9 cellular contexts compared by ENCODE assay signal in the genomic region with DNA sequence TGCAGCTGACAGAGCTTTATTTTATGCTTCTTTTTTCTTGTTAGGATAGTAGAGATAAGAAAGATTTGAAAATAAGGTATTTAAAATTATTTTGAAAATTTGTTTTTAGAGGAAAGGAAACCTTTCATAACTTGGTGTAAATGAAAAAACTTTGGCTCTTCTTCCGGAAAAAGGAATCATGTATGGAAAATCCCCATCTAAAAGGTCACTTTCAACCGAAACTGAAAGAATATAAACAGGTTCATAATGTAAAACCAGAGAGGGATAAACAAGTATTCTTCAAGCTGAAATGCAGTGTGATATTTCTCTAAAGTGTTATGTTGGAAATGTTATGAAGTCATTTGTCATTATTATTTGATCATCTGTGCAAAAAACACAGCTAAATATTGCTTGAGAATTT.
"Had no signal": no experiment of that assay in that cellular context is flagged by ENCODE, and none has a peak within 500 bp of the region (broad histone marks: within the 10 kb centered on the region; RNA-seq: fewer than 3 reads in every experiment).

No MANE protein-coding gene starts in this region.

- H3K36me3 ChIP-seq: HAP-1 had no signal

- H3K27ac ChIP-seq: GM23248, HL-60 had no signal

- DNase-seq: GM23248, GOT3, H7, HFFc6 had no signal

- H3K27me3 Mint-ChIP-seq: IgD-negative memory B cell had no signal

- H3K9ac ChIP-seq: GM23248 had no signal

- FAIRE-seq: HepG2 had no signal

- H3K4me3 ChIP-seq: GM23248, HAP-1 had no signal

- H3K4me1 ChIP-seq: HAP-1 had no signal

- H3K9me3 Mint-ChIP-seq: HFFc6, IgD-negative memory B cell had no signal

- H3K4me3 Mint-ChIP-seq: HFFc6, IgD-negative memory B cell had no signal

- H2AFZ ChIP-seq: GM23248 had no signal

- ATAC-seq: HCT116, HepG2 had no signal

- H3K9me3 ChIP-seq: HAP-1 had no signal

- H3K27ac Mint-ChIP-seq: HFFc6, IgD-negative memory B cell had no signal
